1 cellular context compared by ENCODE assay signal in the genomic region with DNA sequence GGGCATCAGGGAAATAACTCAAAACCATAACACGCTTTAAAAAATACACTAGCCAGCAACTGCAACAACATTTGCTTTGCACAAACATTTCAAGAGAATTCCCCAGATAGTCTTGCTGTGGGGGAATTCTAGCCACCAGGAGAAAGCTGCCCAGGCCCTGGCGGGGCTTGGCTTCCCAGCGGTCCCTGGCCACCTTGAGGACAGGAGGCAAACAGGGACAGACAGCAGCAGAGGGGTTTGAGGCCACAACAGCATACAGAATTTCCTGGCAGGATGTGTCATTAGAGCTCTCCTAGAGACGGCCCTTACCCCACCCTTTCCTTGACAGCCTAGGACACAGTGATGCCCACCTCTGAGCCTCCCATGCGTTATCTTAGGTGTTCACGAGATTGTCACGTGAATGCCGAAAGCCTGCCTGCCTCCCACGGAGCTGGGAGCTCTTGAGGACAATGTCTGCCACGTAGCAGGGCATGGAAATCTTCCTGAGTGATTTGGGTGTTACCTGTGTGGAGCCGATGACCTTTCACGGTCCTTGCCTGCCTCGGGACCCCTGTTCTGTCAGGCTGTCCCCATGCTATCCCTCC.
TF ChIP-seq lines count a peak whose summit lies in the region.

No MANE protein-coding gene starts in this region.

TF ChIP-seq in K562, 482 proteins besides CTCF, POLR2A, EP300 and RAD21 (continued from another document):
- TF ChIP-seq, protein P1, sequence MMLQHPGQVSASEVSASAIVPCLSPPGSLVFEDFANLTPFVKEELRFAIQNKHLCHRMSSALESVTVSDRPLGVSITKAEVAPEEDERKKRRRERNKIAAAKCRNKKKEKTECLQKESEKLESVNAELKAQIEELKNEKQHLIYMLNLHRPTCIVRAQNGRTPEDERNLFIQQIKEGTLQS (IDR thresholded peaks at IDR 0.05) = no peak
- TF ChIP-seq, protein P1 (CRISPR knock-in tag; conservative IDR thresholded peaks at IDR 0.05) = no peak
- TF ChIP-seq BHLHE40 (IDR thresholded peaks at IDR 0.05; ENCODE audit: low read length) (peak; percentile 59; the same call in 1 of the 2 replicates), ZNF444 (CRISPR knock-in tag; IDR thresholded peaks at IDR 0.05) (no peak), FOXK1 (CRISPR knock-in tag; IDR thresholded peaks at IDR 0.05; ENCODE audit: borderline replicate concordance) (no peak), CTBP1 (IDR thresholded peaks at IDR 0.05; ENCODE audit: borderline replicate concordance) (0 out of 2 replicates have a peak, but pooled peaks have one; percentile 10), L3MBTL2 (IDR thresholded peaks at IDR 0.05) (0 out of 2 replicates have a peak, but pooled peaks have one; percentile 19)
- TF ChIP-seq, protein P2, sequence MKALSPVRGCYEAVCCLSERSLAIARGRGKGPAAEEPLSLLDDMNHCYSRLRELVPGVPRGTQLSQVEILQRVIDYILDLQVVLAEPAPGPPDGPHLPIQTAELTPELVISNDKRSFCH (CRISPR knock-in tag; IDR thresholded peaks at IDR 0.05) = no peak
- TF ChIP-seq, protein P2 (tag; IDR thresholded peaks at IDR 0.05) = no peak
- TF ChIP-seq, protein P3, sequence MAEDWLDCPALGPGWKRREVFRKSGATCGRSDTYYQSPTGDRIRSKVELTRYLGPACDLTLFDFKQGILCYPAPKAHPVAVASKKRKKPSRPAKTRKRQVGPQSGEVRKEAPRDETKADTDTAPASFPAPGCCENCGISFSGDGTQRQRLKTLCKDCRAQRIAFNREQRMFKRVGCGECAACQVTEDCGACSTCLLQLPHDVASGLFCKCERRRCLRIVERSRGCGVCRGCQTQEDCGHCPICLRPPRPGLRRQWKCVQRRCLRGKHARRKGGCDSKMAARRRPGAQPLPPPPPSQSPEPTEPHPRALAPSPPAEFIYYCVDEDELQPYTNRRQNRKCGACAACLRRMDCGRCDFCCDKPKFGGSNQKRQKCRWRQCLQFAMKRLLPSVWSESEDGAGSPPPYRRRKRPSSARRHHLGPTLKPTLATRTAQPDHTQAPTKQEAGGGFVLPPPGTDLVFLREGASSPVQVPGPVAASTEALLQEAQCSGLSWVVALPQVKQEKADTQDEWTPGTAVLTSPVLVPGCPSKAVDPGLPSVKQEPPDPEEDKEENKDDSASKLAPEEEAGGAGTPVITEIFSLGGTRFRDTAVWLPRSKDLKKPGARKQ (CRISPR knock-in tag; IDR thresholded peaks at IDR 0.05) = no peak
- TF ChIP-seq, protein P4, sequence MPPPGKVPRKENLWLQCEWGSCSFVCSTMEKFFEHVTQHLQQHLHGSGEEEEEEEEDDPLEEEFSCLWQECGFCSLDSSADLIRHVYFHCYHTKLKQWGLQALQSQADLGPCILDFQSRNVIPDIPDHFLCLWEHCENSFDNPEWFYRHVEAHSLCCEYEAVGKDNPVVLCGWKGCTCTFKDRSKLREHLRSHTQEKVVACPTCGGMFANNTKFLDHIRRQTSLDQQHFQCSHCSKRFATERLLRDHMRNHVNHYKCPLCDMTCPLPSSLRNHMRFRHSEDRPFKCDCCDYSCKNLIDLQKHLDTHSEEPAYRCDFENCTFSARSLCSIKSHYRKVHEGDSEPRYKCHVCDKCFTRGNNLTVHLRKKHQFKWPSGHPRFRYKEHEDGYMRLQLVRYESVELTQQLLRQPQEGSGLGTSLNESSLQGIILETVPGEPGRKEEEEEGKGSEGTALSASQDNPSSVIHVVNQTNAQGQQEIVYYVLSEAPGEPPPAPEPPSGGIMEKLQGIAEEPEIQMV (tag; conservative IDR thresholded peaks at IDR 0.05; ENCODE audit: low read depth) = 0 out of 2 replicates have a peak, but pooled peaks have one; percentile 25
